ENCODE assay signal across 18 cellular contexts in the genomic region with DNA sequence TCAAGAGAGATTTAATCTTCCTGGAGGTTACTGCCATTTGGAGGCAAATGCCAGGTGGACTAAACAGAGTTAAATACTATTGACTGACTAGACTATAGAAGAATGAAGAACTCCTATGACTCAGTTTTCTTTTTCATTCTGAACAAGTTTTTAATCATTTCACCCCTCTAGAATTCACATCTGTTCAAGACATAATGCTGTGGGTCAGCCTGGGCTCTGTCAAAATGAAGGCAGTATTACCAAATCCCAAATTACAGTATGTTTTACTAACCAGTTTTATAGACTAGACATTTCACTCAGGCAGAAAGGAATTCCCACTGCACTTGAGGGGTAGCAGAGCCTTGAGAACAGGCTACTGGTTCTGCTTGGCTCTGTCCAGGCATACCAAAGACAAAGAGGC.
DNase-seq lines count a peak whose midpoint lies in the region; ATAC-seq, FAIRE-seq and TF ChIP-seq lines count a peak whose summit lies in the region.
"Had no signal": no experiment of that assay in that cellular context is flagged by ENCODE, and none has a peak within 500 bp of the region (broad histone marks: within the 10 kb centered on the region; RNA-seq: fewer than 3 reads in every experiment).

No MANE protein-coding gene starts in this region.

- no peaks in the 10 kb centered on the region for H3K27me3 Mint-ChIP-seq in astrocyte (ENCODE audit: low read depth, unreplicated experiment)

- H3K4me1 ChIP-seq in astrocyte (ENCODE audit: insufficient read depth, low read length), result no peaks in the 10 kb centered on the region
- no peaks in the 10 kb centered on the region for H3K4me1 ChIP-seq in mesenchymal stem cell (ENCODE audit: control insufficient read depth, insufficient read depth, low read depth, low read length)
- H3K4me1 ChIP-seq in testis, result no peaks in the 10 kb centered on the region
- H3K4me1 ChIP-seq: A549 had no signal

- in situ Hi-C loops in brain microvascular endothelial cell (cut with HindIII; ENCODE audit: low pct_ligation_motif_present, low sequenced_read_pairs), result no loop called here

- H3K79me2 ChIP-seq in astrocyte (ENCODE audit: insufficient read depth, low read length), result no peaks in the 10 kb centered on the region

- H2BK120ac ChIP-seq in mesenchymal stem cell (ENCODE audit: low read depth, low read length), result no peak overlapping the region

- no peak overlapping the region for H3K18ac ChIP-seq in mesenchymal stem cell (ENCODE audit: low read depth in 1 of 2, low read length in 2 of 2)

- H3K27ac ChIP-seq in astrocyte (ENCODE audit: low read depth, low read length) (no peak overlapping the region), mesenchymal stem cell (ENCODE audit: low read length, poor library complexity, severe bottlenecking) (no peak overlapping the region), brain microvascular endothelial cell (no peak overlapping the region), testis (no peak overlapping the region)
- H3K27ac ChIP-seq: A549 had no signal

- FAIRE-seq in astrocyte (lab: Jason Lieb, UNC), result no peak
- FAIRE-seq: A549, GM12878, GM18507, HTR-8/SVneo had no signal

- no peaks in the 10 kb centered on the region for H3K36me3 Mint-ChIP-seq in astrocyte (ENCODE audit: low read depth, unreplicated experiment)
- H3K36me3 Mint-ChIP-seq: CD8-positive, alpha-beta T cell had no signal

- H3K9ac ChIP-seq in astrocyte (ENCODE audit: low read length), result no peak overlapping the region
- no peak overlapping the region for H3K9ac ChIP-seq in mesenchymal stem cell (ENCODE audit: low read length)
- H3K9ac ChIP-seq: SK-N-SH had no signal

- H3K27ac Mint-ChIP-seq in astrocyte (ENCODE audit: unreplicated experiment), result peak overlapping the region; percentile 55
- H3K27ac Mint-ChIP-seq: B cell; CD8-positive, alpha-beta T cell; GM23338 had no signal

- H3K9me3 ChIP-seq in astrocyte (ENCODE audit: insufficient read depth, low read depth, low read length) (no peaks in the 10 kb centered on the region), mesenchymal stem cell (ENCODE audit: control insufficient read depth, low read length) (no peaks in the 10 kb centered on the region), testis (no peaks in the 10 kb centered on the region)
- H3K9me3 ChIP-seq: A549, SK-N-SH had no signal

- no peak for TF ChIP-seq POLR2A in testis (IDR thresholded peaks at IDR 0.05)

- no peaks in the 10 kb centered on the region for H3K27me3 ChIP-seq in astrocyte (ENCODE audit: insufficient read depth, low read length)
- H3K27me3 ChIP-seq in mesenchymal stem cell (ENCODE audit: control insufficient read depth in 1 of 2, insufficient read depth in 1 of 2, low read length in 2 of 2), result no peaks in the 10 kb centered on the region
- H3K27me3 ChIP-seq in brain microvascular endothelial cell (replicated peaks), result no peaks in the 10 kb centered on the region
- no peaks in the 10 kb centered on the region for H3K27me3 ChIP-seq in testis

- H2BK15ac ChIP-seq in mesenchymal stem cell (ENCODE audit: low read depth, poor library complexity, severe bottlenecking), result no peak overlapping the region

- H2AFZ ChIP-seq in astrocyte (ENCODE audit: low read depth, low read length), result no peak overlapping the region
- no peak overlapping the region for H2AFZ ChIP-seq in mesenchymal stem cell (ENCODE audit: low read depth, low read length)
- H2AFZ ChIP-seq: GM23338 had no signal

- no peak overlapping the region for H3K4me3 Mint-ChIP-seq in astrocyte (ENCODE audit: unreplicated experiment)
- H3K4me3 Mint-ChIP-seq: B cell; CD8-positive, alpha-beta T cell; GM23338 had no signal

- H4K8ac ChIP-seq in mesenchymal stem cell (ENCODE audit: low read length), result no peak overlapping the region

- no peaks in the 10 kb centered on the region for H3K79me1 ChIP-seq in mesenchymal stem cell (replicated peaks; ENCODE audit: low read length, poor library complexity, severe bottlenecking)

- no peak for ATAC-seq in HG02970 (IDR thresholded peaks at IDR 0.05; ENCODE audit: low FRiP score, unreplicated experiment)
- ATAC-seq: A549; CD8-positive, alpha-beta T cell; GM12878; GM23338 had no signal

- no peak overlapping the region for H2BK12ac ChIP-seq in mesenchymal stem cell (ENCODE audit: low read length in 2 of 2)

- TF ChIP-seq CTCF in AG10803 (conservative IDR thresholded peaks at IDR 0.05; ENCODE audit: low read length) (no peak), astrocyte (IDR thresholded peaks at IDR 0.05; ENCODE audit: insufficient read depth, low read depth, low read length) (no peak), brain microvascular endothelial cell (IDR thresholded peaks at IDR 0.05; ENCODE audit: low read depth, low read length, missing control alignments) (no peak), testis (IDR thresholded peaks at IDR 0.05) (no peak)

- H3K4me3 ChIP-seq in AG10803 (ENCODE audit: low read length) (no peak overlapping the region), astrocyte (ENCODE audit: insufficient read depth, low read depth, low read length) (no peak overlapping the region), mesenchymal stem cell (ENCODE audit: insufficient read depth in 1 of 2, low read depth in 1 of 2, low read length in 2 of 2) (no peak overlapping the region), brain microvascular endothelial cell (ENCODE audit: low read depth, low read length) (no peak overlapping the region), testis (no peak overlapping the region)
- H3K4me3 ChIP-seq: A549, GM12878, GM23338 had no signal

- no peak overlapping the region for H4K91ac ChIP-seq in mesenchymal stem cell (ENCODE audit: low read length)

- no peak overlapping the region for H3K4me2 ChIP-seq in astrocyte (ENCODE audit: low read length)
- H3K4me2 ChIP-seq in mesenchymal stem cell (ENCODE audit: low read length, poor library complexity, severe bottlenecking), result no peak overlapping the region
- H3K4me2 ChIP-seq: A549, GM23338, SK-N-SH had no signal

- H4K20me1 ChIP-seq in astrocyte (ENCODE audit: insufficient read depth, low read length), result no peaks in the 10 kb centered on the region

- no peak overlapping the region for H2AK5ac ChIP-seq in mesenchymal stem cell (ENCODE audit: low read length, severe bottlenecking)

- no peak overlapping the region for H2BK5ac ChIP-seq in mesenchymal stem cell (ENCODE audit: low read depth, low read length, poor library complexity, severe bottlenecking)

- no peak overlapping the region for H3K4ac ChIP-seq in mesenchymal stem cell (ENCODE audit: low read depth in 1 of 2, low read length in 2 of 2)

- DNase-seq in AG10803 (ENCODE audit: low read depth) (peak; percentile 14), HCEC 1CT (peak; percentile 56), astrocyte (ENCODE audit: low read depth) (peak; percentile 85), mesenchymal stem cell (peak; percentile 22), SHP77 treated with DMSO at 0.1 percent for 48 hours (lab: John Stamatoyannopoulos, UW) (no peak), brain microvascular endothelial cell (no peak), testis (no peak)
- DNase-seq: CD8-positive, alpha-beta T cell; NCI-H1092; NCI-H69; SK-N-SH had no signal

- intact Hi-C loops in testis (cut with DNase I; ENCODE audit: low total_unique reads), result no loop called here

- peaks cover 5% of the 10 kb centered on the region for H3K9me3 Mint-ChIP-seq in astrocyte (ENCODE audit: unreplicated experiment)

- H3K14ac ChIP-seq in mesenchymal stem cell (ENCODE audit: low read length in 2 of 2), result no peak overlapping the region

- H3K23ac ChIP-seq in mesenchymal stem cell (ENCODE audit: low read length in 2 of 2), result no peak overlapping the region

- no peaks in the 10 kb centered on the region for H3K36me3 ChIP-seq in astrocyte (ENCODE audit: insufficient read depth, low read length)
- H3K36me3 ChIP-seq in mesenchymal stem cell (ENCODE audit: control insufficient read depth in 1 of 2, insufficient read depth in 2 of 2, low read depth in 1 of 2, low read length in 2 of 2), result no peaks in the 10 kb centered on the region
- H3K36me3 ChIP-seq in brain microvascular endothelial cell (replicated peaks), result no peaks in the 10 kb centered on the region
- H3K36me3 ChIP-seq in testis (ENCODE audit: low read depth, missing control alignments), result no peaks in the 10 kb centered on the region

- peaks cover 13% of the 10 kb centered on the region for H3K4me1 Mint-ChIP-seq in astrocyte (ENCODE audit: low read depth, unreplicated experiment)
- H3K4me1 Mint-ChIP-seq: GM23338 had no signal

Comparison
In these comparisons a context has a peak if more than half of its experiments do, and no peak if none do; other contexts are left out.
1. DNase-seq: peak in AG10803 (single experiment), HCEC 1CT (single experiment), astrocyte (single experiment) and mesenchymal stem cell (single experiment); none in SHP77 treated with DMSO at 0.1 percent for 48 hours (single experiment), brain microvascular endothelial cell (single experiment) and testis (single experiment).